ENCODE assay signal across 8 cellular contexts in the genomic region with DNA sequence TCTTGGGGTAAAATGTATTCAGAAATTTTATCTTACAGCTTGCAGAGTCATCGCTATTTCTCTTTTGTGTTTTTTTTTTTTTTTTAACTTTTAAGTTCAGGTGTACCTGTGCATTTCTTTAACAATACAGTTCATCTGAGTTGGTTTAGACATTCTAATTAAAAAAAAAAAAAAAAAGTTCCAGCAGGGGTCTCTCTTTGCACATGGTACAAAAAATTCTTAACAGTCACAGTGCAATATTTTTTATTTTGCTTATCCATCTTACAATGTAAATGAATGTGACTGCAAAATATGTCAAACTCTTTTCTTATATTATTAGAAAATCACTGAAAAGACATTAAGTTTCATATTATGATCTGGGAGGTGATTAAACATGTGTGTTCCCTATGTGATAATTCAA. TPM values are rescaled to one million over a fixed set of nuclear protein-coding genes. Genes with fewer than 3 reads are reported as not detected.
DNase-seq lines count a peak whose midpoint lies in the region; TF ChIP-seq lines count a peak whose summit lies in the region.

No MANE protein-coding gene starts in this region.

- H3K4me1 ChIP-seq in OCI-LY1 (ENCODE audit: insufficient read depth, low read length, severe bottlenecking) (no peaks in the 10 kb centered on the region), uterus (no peaks in the 10 kb centered on the region)

- no peak overlapping the region for H3K27ac ChIP-seq in OCI-LY1 (ENCODE audit: low read depth, low read length, poor library complexity, severe bottlenecking)
- H3K27ac ChIP-seq in uterus: no peak overlapping the region

- H3K9me2 ChIP-seq in OCI-LY1 (ENCODE audit: low read depth, low read length): no peaks in the 10 kb centered on the region

- H3F3A ChIP-seq in OCI-LY1 (ENCODE audit: insufficient read depth, low read length): no peaks in the 10 kb centered on the region

- H4K20me1 ChIP-seq in OCI-LY1 (ENCODE audit: insufficient read depth, low read length): no peaks in the 10 kb centered on the region

- H3K4me2 ChIP-seq in OCI-LY1 (ENCODE audit: low read length): no peak overlapping the region

- TF ChIP-seq CTCF in GM13977 (IDR thresholded peaks at IDR 0.05; ENCODE audit: extremely low read depth, insufficient read depth, missing control alignments): peak; percentile 19
- TF ChIP-seq CTCF in OCI-LY1 (IDR thresholded peaks at IDR 0.05; ENCODE audit: low read length): peak; percentile 50
- no peak for TF ChIP-seq CTCF in uterus (IDR thresholded peaks at IDR 0.05)

- no peaks in the 10 kb centered on the region for H3K79me2 ChIP-seq in OCI-LY1 (ENCODE audit: insufficient read depth, low read length)

- no peak overlapping the region for H3K9ac ChIP-seq in OCI-LY1 (ENCODE audit: low read length)

- intact Hi-C loops in uterus (cut with DNase I; ENCODE audit: low total_unique reads): no loop called here

- peak; percentile 2 for DNase-seq in ACHN
- DNase-seq in GM13977 (ENCODE audit: low spot score): peak; percentile 19
- peak; percentile 40 for DNase-seq in fibroblast of peridontal ligament (ENCODE audit: extremely low read depth)
- no peak for DNase-seq in glomerular visceral epithelial cell (ENCODE audit: extremely low spot score)
- DNase-seq in globus pallidus (ENCODE audit: low spot score): no peak
- no peak for DNase-seq in NCI-H2196 treated with DMSO at 0.1 percent for 48 hours (lab: John Stamatoyannopoulos, UW; ENCODE audit: unreplicated experiment)
- no peak for DNase-seq in uterus

- no peaks in the 10 kb centered on the region for H3K9me3 ChIP-seq in OCI-LY1 (ENCODE audit: low read length)
- H3K9me3 ChIP-seq in uterus: no peaks in the 10 kb centered on the region

- no peak overlapping the region for H2AFZ ChIP-seq in OCI-LY1 (ENCODE audit: low read length)

- H3K27me3 ChIP-seq in OCI-LY1 (ENCODE audit: insufficient read depth, low read length) (no peaks in the 10 kb centered on the region), uterus (no peaks in the 10 kb centered on the region)

- in situ Hi-C loops in ACHN (cut with HindIII; ENCODE audit: low pct_ligation_motif_present, low pct_unique_long_range_greater_than_20kb, low sequenced_read_pairs): no loop called here
- in situ Hi-C loops in GM13977 (cut with MboI; ENCODE audit: low pct_unique_long_range_greater_than_20kb, low sequenced_read_pairs, unreplicated experiment): no loop called here

- no peak for TF ChIP-seq POLR2A in uterus (IDR thresholded peaks at IDR 0.05)

- H3K36me3 ChIP-seq in OCI-LY1 (ENCODE audit: insufficient read depth, low read length): no peaks in the 10 kb centered on the region
- H3K36me3 ChIP-seq in uterus: no peaks in the 10 kb centered on the region

- no peak overlapping the region for H3K4me3 ChIP-seq in OCI-LY1 (ENCODE audit: low read depth, low read length, poor library complexity, severe bottlenecking)
- H3K4me3 ChIP-seq in uterus: no peak overlapping the region

RNA-seq across cellular contexts. Expression of gene SLC9A9, which starts 47.5 kb away (rescaled TPM):
- 10 to 100 TPM; 12.8 to 63.8 (median 33.3) TPM for total RNA-seq in uterus

Comparison
In these comparisons a context has a peak if more than half of its experiments do, and no peak if none do; other contexts are left out.
1. DNase-seq: peak in ACHN (single experiment), GM13977 (single experiment) and fibroblast of peridontal ligament (single experiment); none in glomerular visceral epithelial cell (single experiment), globus pallidus (single experiment), NCI-H2196 treated with DMSO at 0.1 percent for 48 hours (single experiment) and uterus (0 of 2).
2. CTCF ChIP-seq: peak in GM13977 (single experiment) and OCI-LY1 (single experiment); none in uterus (0 of 4).